Comparison of ENCODE assay signal across 25 cellular contexts in genomic region chrX:150465326-150465725, GRCh38.
A peak's percentile ranks its signal among the peaks of the same experiment; 100 is the strongest.
DNase-seq lines count a peak whose midpoint lies in the region; ATAC-seq and TF ChIP-seq lines count a peak whose summit lies in the region.
"Had no signal": no experiment of that assay in that cellular context is flagged by ENCODE, and none has a peak within 500 bp of the region (broad histone marks: within the 10 kb centered on the region; RNA-seq: fewer than 3 reads in every experiment).

No MANE protein-coding gene starts in this region.

- H4K20me1 ChIP-seq in OCI-LY3 (ENCODE audit: insufficient read depth, low read length), result no peaks in the 10 kb centered on the region
- H4K20me1 ChIP-seq: BLaER1 treated with 17β-estradiol and CSF1 and Interleukin-3, amounts not matched to agents 10 nM and 100 nM had no signal

- peak overlapping the region; percentile 22; the same call in 1 of the 2 replicates for H3K9ac ChIP-seq in OCI-LY3 (ENCODE audit: low read length)
- H3K9ac ChIP-seq: BLaER1 treated with 17β-estradiol and CSF1 and Interleukin-3, amounts not matched to agents 10 nM and 100 nM had no signal

- no peak for ATAC-seq in GM19455 (IDR thresholded peaks at IDR 0.05; ENCODE audit: unreplicated experiment)
- ATAC-seq in GM21515 (IDR thresholded peaks at IDR 0.05; ENCODE audit: unreplicated experiment), result no peak
- ATAC-seq in GM21360 (IDR thresholded peaks at IDR 0.05; ENCODE audit: unreplicated experiment), result no peak
- ATAC-seq: body of pancreas, left colon, natural killer cell had no signal

- TF ChIP-seq CTCF in OCI-LY3 (IDR thresholded peaks at IDR 0.05; ENCODE audit: low read depth, low read length) (no peak), osteocyte (IDR thresholded peaks at IDR 0.05) (no peak)

- H3K4me2 ChIP-seq in OCI-LY3 (ENCODE audit: low read length), result peak overlapping the region; percentile 58
- H3K4me2 ChIP-seq: BLaER1 treated with 17β-estradiol and CSF1 and Interleukin-3, amounts not matched to agents 10 nM and 100 nM; smooth muscle cell had no signal

- H3K9me3 Mint-ChIP-seq in osteocyte (ENCODE audit: unreplicated experiment), result peaks cover 5% of the 10 kb centered on the region
- H3K9me3 Mint-ChIP-seq: natural killer cell; stimulated activated naive B cell treated with anti-CD40 and anti-IgM and Interleukin-4, amounts not matched to agents 10 μg/mL and 1 μg/mL and 100 μg/mL, for 72 hours; type B pancreatic cell had no signal

- H3K27ac ChIP-seq in OCI-LY3 (ENCODE audit: low read length) (peak overlapping the region; percentile 64), temporal lobe (ENCODE audit: low read depth, low read length) (peak overlapping the region; percentile 95)
- H3K27ac ChIP-seq: BLaER1 treated with 17β-estradiol and CSF1 and Interleukin-3, amounts not matched to agents 10 nM and 100 nM; body of pancreas; colonic mucosa had no signal

- 0 out of 2 replicates have a peak overlapping the region, but pooled peaks have one; percentile 16 for H3K4me3 ChIP-seq in OCI-LY3 (ENCODE audit: low read length)
- H3K4me3 ChIP-seq: BLaER1 treated with 17β-estradiol and CSF1 and Interleukin-3, amounts not matched to agents 10 nM and 100 nM; body of pancreas; colonic mucosa; smooth muscle cell had no signal

- H3K36me3 ChIP-seq in OCI-LY3 (replicated peaks; ENCODE audit: low read depth, low read length), result no peaks in the 10 kb centered on the region
- H3K36me3 ChIP-seq: BLaER1 treated with 17β-estradiol and CSF1 and Interleukin-3, amounts not matched to agents 10 nM and 100 nM; colonic mucosa had no signal

- H2AFZ ChIP-seq in OCI-LY3 (ENCODE audit: low read depth, low read length), result peak overlapping the region; percentile 73; the same call in 1 of the 2 replicates

- H3K27me3 Mint-ChIP-seq in osteocyte (ENCODE audit: unreplicated experiment), result no peaks in the 10 kb centered on the region
- H3K27me3 Mint-ChIP-seq: progenitor cell of endocrine pancreas; stimulated activated naive B cell treated with anti-CD40 and anti-IgM and Interleukin-4, amounts not matched to agents 10 μg/mL and 1 μg/mL and 100 μg/mL, for 72 hours; type B pancreatic cell had no signal

- H3K4me3 Mint-ChIP-seq in osteocyte (ENCODE audit: unreplicated experiment), result no peak overlapping the region
- H3K4me3 Mint-ChIP-seq: endodermal cell; natural killer cell; stimulated activated naive B cell treated with anti-CD40 and anti-IgM and Interleukin-4, amounts not matched to agents 10 μg/mL and 1 μg/mL and 100 μg/mL, for 72 hours; type B pancreatic cell had no signal

- H3K79me2 ChIP-seq in OCI-LY3 (ENCODE audit: low read length), result no peaks in the 10 kb centered on the region

- DNase-seq in foreskin melanocyte (peak; percentile 85), osteocyte (ENCODE audit: extremely low spot score, unreplicated experiment) (peak; percentile 57), NCI-H1417 treated with DMSO at 0.1 percent for 48 hours (lab: John Stamatoyannopoulos, UW) (no peak)
- DNase-seq: ACHN; activated CD4-positive, CD25-positive, alpha-beta regulatory T cell; activated naive CD4-positive, alpha-beta T cell treated with anti-CD3 and anti-CD28 coated beads, Interleukin-2, amount 50 U/mL, for 16 hours; body of pancreas; Calu3; colonic mucosa; endodermal cell; Kasumi-1; left colon; natural killer cell; NCI-H1048; NCI-H2029 treated with DMSO at 0.1 percent for 48 hours; stimulated activated naive B cell treated with anti-CD40 and anti-IgM and Interleukin-4, amounts not matched to agents 10 μg/mL and 1 μg/mL and 100 μg/mL, for 72 hours had no signal

- H3K27me3 ChIP-seq in OCI-LY3 (ENCODE audit: low read depth, low read length), result no peaks in the 10 kb centered on the region
- H3K27me3 ChIP-seq: BLaER1 treated with 17β-estradiol and CSF1 and Interleukin-3, amounts not matched to agents 10 nM and 100 nM; body of pancreas; colonic mucosa had no signal

- peaks cover 17% of the 10 kb centered on the region for H3K4me1 ChIP-seq in OCI-LY3 (ENCODE audit: low read length)
- H3K4me1 ChIP-seq: BLaER1 treated with 17β-estradiol and CSF1 and Interleukin-3, amounts not matched to agents 10 nM and 100 nM; body of pancreas; colonic mucosa had no signal

- no peaks in the 10 kb centered on the region for H3K4me1 Mint-ChIP-seq in osteocyte (ENCODE audit: unreplicated experiment)
- H3K4me1 Mint-ChIP-seq: endodermal cell; natural killer cell; stimulated activated naive B cell treated with anti-CD40 and anti-IgM and Interleukin-4, amounts not matched to agents 10 μg/mL and 1 μg/mL and 100 μg/mL, for 72 hours had no signal

- H3K9me3 ChIP-seq in OCI-LY3 (ENCODE audit: insufficient read depth, low read length), result no peaks in the 10 kb centered on the region
- H3K9me3 ChIP-seq: BLaER1 treated with 17β-estradiol and CSF1 and Interleukin-3, amounts not matched to agents 10 nM and 100 nM; body of pancreas; colonic mucosa had no signal

- H3K27ac Mint-ChIP-seq in osteocyte (ENCODE audit: unreplicated experiment), result no peak overlapping the region
- H3K27ac Mint-ChIP-seq: endodermal cell; natural killer cell; progenitor cell of endocrine pancreas; stimulated activated naive B cell treated with anti-CD40 and anti-IgM and Interleukin-4, amounts not matched to agents 10 μg/mL and 1 μg/mL and 100 μg/mL, for 72 hours; type B pancreatic cell had no signal

- peaks cover 5% of the 10 kb centered on the region for H3K36me3 Mint-ChIP-seq in osteocyte (ENCODE audit: unreplicated experiment)
- H3K36me3 Mint-ChIP-seq: natural killer cell; stimulated activated naive B cell treated with anti-CD40 and anti-IgM and Interleukin-4, amounts not matched to agents 10 μg/mL and 1 μg/mL and 100 μg/mL, for 72 hours; type B pancreatic cell had no signal
